ENCODE assay signal across 26 cellular contexts in genomic region chr2:98416760-98417159, GRCh38.
"Had no signal": no experiment of that assay in that cellular context is flagged by ENCODE, and none has a peak within 500 bp of the region (broad histone marks: within the 10 kb centered on the region; RNA-seq: fewer than 3 reads in every experiment).

No MANE protein-coding gene starts in this region.

- H3K4me3 ChIP-seq: ascending aorta, breast epithelium, cardiac muscle cell, colonic mucosa, esophagus squamous epithelium had no signal

- ATAC-seq: activated CD4-positive, alpha-beta T cell treated with anti-CD3 and anti-CD28 coated beads for 36 hours; activated T-cell treated with anti-CD3 and anti-CD28 coated beads, Interleukin-2, amount 50 U/mL, for 72 hours had no signal

- H3K4me1 ChIP-seq: ascending aorta, breast epithelium, colonic mucosa had no signal

- DNase-seq: activated CD4-positive, alpha-beta memory T cell treated with anti-CD3 and anti-CD28 coated beads, Interleukin-2, amount 10 ng/mL, durations not matched to agents 7 days and 5 days; activated CD4-positive, alpha-beta T cell treated with anti-CD3 and anti-CD28 coated beads for 36 hours; activated CD4-positive, alpha-beta T cell treated with anti-CD3 and anti-CD28 coated beads, Interleukin-2, amount 50 U/mL, for 4 hours; activated CD4-positive, CD25-positive, alpha-beta regulatory T cell; activated CD4-positive, CD25-positive, alpha-beta regulatory T cell treated with anti-CD3 and anti-CD28 coated beads, Interleukin-2, amount 50 U/mL, for 72 hours; activated CD8-positive, alpha-beta memory T cell treated with anti-CD3 and anti-CD28 coated beads, Interleukin-2, amount 50 U/mL, for 48 hours; activated gamma-delta T cell; activated naive CD4-positive, alpha-beta T cell; activated naive CD4-positive, alpha-beta T cell treated with anti-CD3 and anti-CD28 coated beads, Interleukin-2, amount 10 ng/mL, durations not matched to agents 7 days and 5 days; activated T-cell treated with anti-CD3 and anti-CD28 coated beads for 4 hours; activated T-cell treated with anti-CD3 and anti-CD28 coated beads, Interleukin-2, amount 50 U/mL, for 24 hours; activated T-cell treated with anti-CD3 and anti-CD28 coated beads, Interleukin-2, amount 50 U/mL, for 72 hours; central memory CD4-positive, alpha-beta T cell; cerebellar nuclear complex; colonic mucosa; effector CD8-positive, alpha-beta T cell; esophagus squamous epithelium; foreskin fibroblast; T-helper 2 cell had no signal

- H3K27me3 ChIP-seq: ascending aorta, breast epithelium, cardiac muscle cell, colonic mucosa, esophagus squamous epithelium had no signal

- H3K9me3 ChIP-seq: ascending aorta, colonic mucosa had no signal

- H3K27ac ChIP-seq: ascending aorta, breast epithelium, cardiac muscle cell, colonic mucosa, epithelial cell of prostate, esophagus squamous epithelium had no signal

- H3K27me3 Mint-ChIP-seq: activated CD4-positive, alpha-beta T cell treated with anti-CD3 and anti-CD28 coated beads for 36 hours; activated T-cell treated with anti-CD3 and anti-CD28 coated beads, Interleukin-2, amount 50 U/mL, for 24 hours had no signal

- H3K4me3 Mint-ChIP-seq: activated CD4-positive, alpha-beta memory T cell treated with anti-CD3 and anti-CD28 coated beads, Interleukin-2, amount 10 ng/mL, durations not matched to agents 7 days and 5 days; activated CD4-positive, alpha-beta T cell treated with anti-CD3 and anti-CD28 coated beads for 36 hours; activated CD4-positive, alpha-beta T cell treated with anti-CD3 and anti-CD28 coated beads, Interleukin-2, amount 10 ng/mL, durations not matched to agents 24 days and 14 days; activated naive CD4-positive, alpha-beta T cell treated with anti-CD3 and anti-CD28 coated beads, Interleukin-2, amount 10 ng/mL, durations not matched to agents 7 days and 5 days; activated T-cell treated with anti-CD3 and anti-CD28 coated beads, Interleukin-2, amount 50 U/mL, for 24 hours; activated T-cell treated with anti-CD3 and anti-CD28 coated beads, Interleukin-2, amount 50 U/mL, for 72 hours; brain had no signal

- H3K27ac Mint-ChIP-seq: activated CD4-positive, alpha-beta memory T cell treated with anti-CD3 and anti-CD28 coated beads, Interleukin-2, amount 10 ng/mL, durations not matched to agents 7 days and 5 days; activated CD4-positive, alpha-beta T cell treated with anti-CD3 and anti-CD28 coated beads for 36 hours; activated CD4-positive, alpha-beta T cell treated with anti-CD3 and anti-CD28 coated beads, Interleukin-2, amount 10 ng/mL, durations not matched to agents 24 days and 14 days; activated naive CD4-positive, alpha-beta T cell treated with anti-CD3 and anti-CD28 coated beads, Interleukin-2, amount 10 ng/mL, durations not matched to agents 7 days and 5 days; activated naive CD4-positive, alpha-beta T cell treated with anti-CD3 and anti-CD28 coated beads, Interleukin-2, amount 50 U/mL, for 72 hours; activated T-cell treated with anti-CD3 and anti-CD28 coated beads, Interleukin-2, amount 50 U/mL, for 24 hours; activated T-cell treated with anti-CD3 and anti-CD28 coated beads, Interleukin-2, amount 50 U/mL, for 72 hours had no signal

- H3K36me3 ChIP-seq: ascending aorta, breast epithelium, cardiac muscle cell, colonic mucosa, esophagus squamous epithelium had no signal
